Comparison of ENCODE assay signal across 17 cellular contexts in the genomic region with DNA sequence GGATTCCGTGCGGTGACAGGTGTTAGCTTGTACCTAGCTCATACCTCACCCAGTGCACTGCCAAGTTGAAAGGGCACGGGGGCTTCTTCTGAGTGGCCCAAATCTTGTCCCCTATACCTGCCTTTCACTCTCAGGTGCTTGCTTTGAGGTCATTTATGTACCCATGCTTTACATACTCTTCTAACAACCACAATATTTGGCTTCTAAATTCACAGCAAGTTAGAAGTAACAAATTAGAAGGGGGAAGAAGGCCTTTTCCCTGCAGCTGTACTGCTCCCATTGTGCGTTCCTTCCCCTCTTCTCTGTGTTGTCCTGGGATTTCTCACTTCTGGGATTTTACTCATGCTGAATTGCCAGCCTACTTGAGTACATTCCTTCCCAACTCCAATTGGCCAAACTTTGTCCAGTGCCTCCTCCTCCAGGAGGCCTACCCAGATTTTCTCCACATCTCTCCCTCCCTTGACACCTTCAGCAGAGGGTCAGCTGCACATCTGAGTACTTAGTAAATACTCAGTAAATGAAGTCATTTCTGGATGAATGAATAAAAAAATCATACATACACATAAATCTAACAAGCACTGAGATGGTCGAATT.
DNase-seq lines count a peak whose midpoint lies in the region; ATAC-seq and TF ChIP-seq lines count a peak whose summit lies in the region.
"Had no signal": no experiment of that assay in that cellular context is flagged by ENCODE, and none has a peak within 500 bp of the region (broad histone marks: within the 10 kb centered on the region; RNA-seq: fewer than 3 reads in every experiment).

No MANE protein-coding gene starts in this region.

- peak overlapping the region; percentile 72 for H3K4me3 ChIP-seq in Jurkat, Clone E6-1 (ENCODE audit: low read length)
- peak overlapping the region; percentile 64 for H3K4me3 ChIP-seq in neural cell (ENCODE audit: low read length)
- H3K4me3 ChIP-seq: tibial artery had no signal

- peaks cover 72% of the 10 kb centered on the region for H3K27me3 ChIP-seq in neural cell (ENCODE audit: insufficient read depth, low read depth, low read length)

- H3F3A ChIP-seq in neural cell (ENCODE audit: insufficient read depth, low read length, poor library complexity, severe bottlenecking): no peaks in the 10 kb centered on the region

- TF ChIP-seq CTCF in neural cell (IDR thresholded peaks at IDR 0.05; ENCODE audit: poor library complexity, severe bottlenecking): no peak

- H3K4me2 ChIP-seq in neural cell (ENCODE audit: low read length): no peak overlapping the region

- no peaks in the 10 kb centered on the region for H3K79me2 ChIP-seq in neural cell (replicated peaks; ENCODE audit: insufficient read depth, low read length)

- no peaks in the 10 kb centered on the region for H4K20me1 ChIP-seq in neural cell (ENCODE audit: insufficient read depth)

- no peak overlapping the region for H3K27ac Mint-ChIP-seq in activated CD4-positive, alpha-beta T cell treated with anti-CD3 and anti-CD28 coated beads, Interleukin-2, amount 10 ng/mL, durations not matched to agents 24 days and 14 days
- H3K27ac Mint-ChIP-seq in activated CD4-positive, alpha-beta T cell treated with anti-CD3 and anti-CD28 coated beads, Interleukin-2, amount 10 ng/mL, durations not matched to agents 7 days and 5 days: no peak overlapping the region
- H3K27ac Mint-ChIP-seq: nephron progenitor cell had no signal

- no peaks in the 10 kb centered on the region for H3K36me3 Mint-ChIP-seq in activated CD4-positive, alpha-beta T cell treated with anti-CD3 and anti-CD28 coated beads, Interleukin-2, amount 10 ng/mL, durations not matched to agents 24 days and 14 days (ENCODE audit: low read depth)
- no peaks in the 10 kb centered on the region for H3K36me3 Mint-ChIP-seq in activated CD4-positive, alpha-beta T cell treated with anti-CD3 and anti-CD28 coated beads, Interleukin-2, amount 10 ng/mL, durations not matched to agents 7 days and 5 days (ENCODE audit: low read depth)

- H3K9ac ChIP-seq in neural cell (ENCODE audit: low read length): peak overlapping the region; percentile 59

- H3K36me3 ChIP-seq in neural cell (ENCODE audit: insufficient read depth, low read length): no peaks in the 10 kb centered on the region
- H3K36me3 ChIP-seq: left ventricle myocardium inferior, right atrium auricular region, tibial artery had no signal

- peaks cover 78% of the 10 kb centered on the region for H3K27me3 Mint-ChIP-seq in activated CD4-positive, alpha-beta T cell treated with anti-CD3 and anti-CD28 coated beads, Interleukin-2, amount 10 ng/mL, durations not matched to agents 24 days and 14 days
- H3K27me3 Mint-ChIP-seq in activated CD4-positive, alpha-beta T cell treated with anti-CD3 and anti-CD28 coated beads, Interleukin-2, amount 10 ng/mL, durations not matched to agents 7 days and 5 days: peaks cover 88% of the 10 kb centered on the region

- peak overlapping the region; percentile 64 for H3K4me3 Mint-ChIP-seq in activated CD4-positive, alpha-beta T cell treated with anti-CD3 and anti-CD28 coated beads, Interleukin-2, amount 10 ng/mL, durations not matched to agents 24 days and 14 days
- no peak overlapping the region for H3K4me3 Mint-ChIP-seq in activated CD4-positive, alpha-beta T cell treated with anti-CD3 and anti-CD28 coated beads, Interleukin-2, amount 10 ng/mL, durations not matched to agents 7 days and 5 days

- H3K9me2 ChIP-seq in neural cell (ENCODE audit: insufficient read depth, low read length): no peaks in the 10 kb centered on the region

- TF ChIP-seq EP300 in neural cell (conservative IDR thresholded peaks at IDR 0.05; ENCODE audit: poor library complexity, severe bottlenecking): no peak

- H3K4me1 Mint-ChIP-seq in activated CD4-positive, alpha-beta T cell treated with anti-CD3 and anti-CD28 coated beads, Interleukin-2, amount 10 ng/mL, durations not matched to agents 24 days and 14 days: peaks cover 15% of the 10 kb centered on the region
- H3K4me1 Mint-ChIP-seq in activated CD4-positive, alpha-beta T cell treated with anti-CD3 and anti-CD28 coated beads, Interleukin-2, amount 10 ng/mL, durations not matched to agents 7 days and 5 days: peaks cover 22% of the 10 kb centered on the region
- H3K4me1 Mint-ChIP-seq: nephron progenitor cell had no signal

- no peaks in the 10 kb centered on the region for H3K9me3 Mint-ChIP-seq in activated CD4-positive, alpha-beta T cell treated with anti-CD3 and anti-CD28 coated beads, Interleukin-2, amount 10 ng/mL, durations not matched to agents 24 days and 14 days
- H3K9me3 Mint-ChIP-seq in activated CD4-positive, alpha-beta T cell treated with anti-CD3 and anti-CD28 coated beads, Interleukin-2, amount 10 ng/mL, durations not matched to agents 7 days and 5 days: no peaks in the 10 kb centered on the region
- H3K9me3 Mint-ChIP-seq: nephron progenitor cell had no signal

- POLR2A ChIA-PET in activated CD4-positive, alpha-beta T cell treated with anti-CD3 and anti-CD28 coated beads, Interleukin-2, amount 10 ng/mL, durations not matched to agents 7 days and 5 days (lab: Charles Lee): no interaction called here

- ATAC-seq in GM18870 (IDR thresholded peaks at IDR 0.05; ENCODE audit: unreplicated experiment) (no peak), HG03571 (IDR thresholded peaks at IDR 0.05; ENCODE audit: unreplicated experiment) (no peak)

- H3K27ac ChIP-seq in neural cell (ENCODE audit: low read length): no peak overlapping the region
- H3K27ac ChIP-seq: left ventricle myocardium inferior, right atrium auricular region, tibial artery had no signal

- H3K9me3 ChIP-seq in neural cell (ENCODE audit: low read length): no peaks in the 10 kb centered on the region
- H3K9me3 ChIP-seq: left ventricle myocardium inferior, right atrium auricular region, tibial artery had no signal

- CTCF ChIA-PET in activated CD4-positive, alpha-beta T cell treated with anti-CD3 and anti-CD28 coated beads, Interleukin-2, amount 10 ng/mL, durations not matched to agents 7 days and 5 days (lab: Charles Lee): interaction anchor here (0.6 to 5.3 kb wide), 3 partner anchors 11 to 43 kb away, joined by 3 to 47 read pairs (median 3); no protein-coding TSS in a partner anchor

- intact Hi-C loops in activated CD4-positive, alpha-beta T cell treated with anti-CD3 and anti-CD28 coated beads, Interleukin-2, amount 10 ng/mL, durations not matched to agents 24 days and 14 days (cut with micrococcal nuclease): loop anchor here (2.0 kb wide), 1 partner anchor 42 kb away; no protein-coding TSS in a partner anchor

- DNase-seq in activated CD4-positive, alpha-beta T cell treated with anti-CD3 and anti-CD28 coated beads, Interleukin-2, amount 10 ng/mL, durations not matched to agents 24 days and 14 days: no peak
- DNase-seq in activated CD4-positive, alpha-beta T cell treated with anti-CD3 and anti-CD28 coated beads, Interleukin-2, amount 10 ng/mL, durations not matched to agents 7 days and 5 days: no peak
- no peak for DNase-seq in Jurkat, Clone E6-1 (ENCODE audit: low read depth, low spot score)
- DNase-seq in astrocyte of the hippocampus (ENCODE audit: low read depth, low spot score) (peak; percentile 39), superior temporal gyrus (ENCODE audit: extremely low spot score) (no peak)
- DNase-seq: activated CD8-positive, alpha-beta memory T cell treated with anti-CD3 and anti-CD28 coated beads for 24 hours; activated naive CD4-positive, alpha-beta T cell; DMS153; left ventricle myocardium inferior; NCI-H1092; stimulated activated CD4-positive, alpha-beta T cell treated with anti-CD3 and anti-CD28 coated beads, Interleukin-1b, Interleukin-23, amount 100 ng/mL, for 48 hours; tibial artery had no signal

- TF ChIP-seq RAD21 in neural cell (conservative IDR thresholded peaks at IDR 0.05): no peak

- H2AFZ ChIP-seq in neural cell (ENCODE audit: low read depth, low read length): no peak overlapping the region

TF ChIP-seq in neural cell, 6 proteins besides CTCF, POLR2A, EP300 and RAD21:
- TF ChIP-seq EZH2 (IDR thresholded peaks at IDR 0.05; ENCODE audit: borderline replicate concordance, insufficient read depth, low read length, poor library complexity, severe bottlenecking) (no peak), MXI1 (conservative IDR thresholded peaks at IDR 0.05; ENCODE audit: poor library complexity, severe bottlenecking) (no peak), SMC3 (conservative IDR thresholded peaks at IDR 0.05; ENCODE audit: poor library complexity) (no peak), TAF1 (IDR thresholded peaks at IDR 0.05; ENCODE audit: low read depth) (no peak), POLR2AphosphoS5 (IDR thresholded peaks at IDR 0.05) (no peak)
- TF ChIP-seq, protein P1, sequence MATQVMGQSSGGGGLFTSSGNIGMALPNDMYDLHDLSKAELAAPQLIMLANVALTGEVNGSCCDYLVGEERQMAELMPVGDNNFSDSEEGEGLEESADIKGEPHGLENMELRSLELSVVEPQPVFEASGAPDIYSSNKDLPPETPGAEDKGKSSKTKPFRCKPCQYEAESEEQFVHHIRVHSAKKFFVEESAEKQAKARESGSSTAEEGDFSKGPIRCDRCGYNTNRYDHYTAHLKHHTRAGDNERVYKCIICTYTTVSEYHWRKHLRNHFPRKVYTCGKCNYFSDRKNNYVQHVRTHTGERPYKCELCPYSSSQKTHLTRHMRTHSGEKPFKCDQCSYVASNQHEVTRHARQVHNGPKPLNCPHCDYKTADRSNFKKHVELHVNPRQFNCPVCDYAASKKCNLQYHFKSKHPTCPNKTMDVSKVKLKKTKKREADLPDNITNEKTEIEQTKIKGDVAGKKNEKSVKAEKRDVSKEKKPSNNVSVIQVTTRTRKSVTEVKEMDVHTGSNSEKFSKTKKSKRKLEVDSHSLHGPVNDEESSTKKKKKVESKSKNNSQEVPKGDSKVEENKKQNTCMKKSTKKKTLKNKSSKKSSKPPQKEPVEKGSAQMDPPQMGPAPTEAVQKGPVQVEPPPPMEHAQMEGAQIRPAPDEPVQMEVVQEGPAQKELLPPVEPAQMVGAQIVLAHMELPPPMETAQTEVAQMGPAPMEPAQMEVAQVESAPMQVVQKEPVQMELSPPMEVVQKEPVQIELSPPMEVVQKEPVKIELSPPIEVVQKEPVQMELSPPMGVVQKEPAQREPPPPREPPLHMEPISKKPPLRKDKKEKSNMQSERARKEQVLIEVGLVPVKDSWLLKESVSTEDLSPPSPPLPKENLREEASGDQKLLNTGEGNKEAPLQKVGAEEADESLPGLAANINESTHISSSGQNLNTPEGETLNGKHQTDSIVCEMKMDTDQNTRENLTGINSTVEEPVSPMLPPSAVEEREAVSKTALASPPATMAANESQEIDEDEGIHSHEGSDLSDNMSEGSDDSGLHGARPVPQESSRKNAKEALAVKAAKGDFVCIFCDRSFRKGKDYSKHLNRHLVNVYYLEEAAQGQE (IDR thresholded peaks at IDR 0.05; ENCODE audit: borderline replicate concordance): no peak
TF ChIP-seq in neural cell: peak in this region for 0.
